16 cellular contexts compared by ENCODE assay signal in genomic region chr14:39203659-39204606, GRCh38. TPM values are rescaled to one million over a fixed set of nuclear protein-coding genes. Genes with fewer than 3 reads are reported as not detected.
DNase-seq lines count a peak whose midpoint lies in the region; ATAC-seq and TF ChIP-seq lines count a peak whose summit lies in the region.
"Had no signal": no experiment of that assay in that cellular context is flagged by ENCODE, and none has a peak within 500 bp of the region (broad histone marks: within the 10 kb centered on the region; RNA-seq: fewer than 3 reads in every experiment).

No MANE protein-coding gene starts in this region.

- no peak overlapping the region for H3K27ac ChIP-seq in GM23338 (ENCODE audit: low read depth)
- H3K27ac ChIP-seq: BLaER1 treated with 17β-estradiol and CSF1 and Interleukin-3, amounts not matched to agents 10 nM and 100 nM; heart right ventricle; SK-N-MC; VCaP had no signal

- peak; percentile 48 for ATAC-seq in GM23338
- ATAC-seq in GM19455 (IDR thresholded peaks at IDR 0.05; ENCODE audit: unreplicated experiment) = no peak
- ATAC-seq: heart right ventricle, sciatic nerve had no signal

- no peaks in the 10 kb centered on the region for H3K9me2 ChIP-seq in GM23338 (ENCODE audit: insufficient read depth)

- no peak overlapping the region for H3K4me3 ChIP-seq in GM23338
- H3K4me3 ChIP-seq: BLaER1 treated with 17β-estradiol and CSF1 and Interleukin-3, amounts not matched to agents 10 nM and 100 nM; heart right ventricle; SK-N-MC had no signal

- TF ChIP-seq CTCF in GM23338 (conservative IDR thresholded peaks at IDR 0.05; ENCODE audit: low read depth in 2 of 2) (no peak), nephron progenitor cell (IDR thresholded peaks at IDR 0.05) (no peak)

- H3K4me1 ChIP-seq in GM23338 (ENCODE audit: insufficient read depth) = no peaks in the 10 kb centered on the region
- H3K4me1 ChIP-seq: BLaER1 treated with 17β-estradiol and CSF1 and Interleukin-3, amounts not matched to agents 10 nM and 100 nM; heart right ventricle had no signal

- CTCF ChIA-PET in activated CD4-positive, alpha-beta T cell treated with anti-CD3 and anti-CD28 coated beads, Interleukin-2, amount 10 ng/mL, durations not matched to agents 7 days and 5 days (lab: Charles Lee) = interaction anchor here (1.0 to 2.9 kb wide), 4 partner anchors 11 to 26 kb away, joined by 3 to 7 read pairs (median 4); no protein-coding TSS in a partner anchor

- peaks cover 8% of the 10 kb centered on the region; the same call in 1 of the 3 replicates for H3K9me3 Mint-ChIP-seq in GM23338
- peaks cover 10% of the 10 kb centered on the region for H3K9me3 Mint-ChIP-seq in nephron progenitor cell
- peaks cover 14% of the 10 kb centered on the region for H3K9me3 Mint-ChIP-seq in activated T-helper 2 cell treated with anti-CD3 and anti-CD28 coated beads, Interferon-gamma antibody, Interleukin-2, Interleukin-4, amounts not matched to agents 10 μg/mL and 5 μg/mL and 100 μg/mL, durations not matched to agents 14 hours and 24 hours and 36 hours
- peaks cover 26% of the 10 kb centered on the region for H3K9me3 Mint-ChIP-seq in activated CD4-positive, alpha-beta T cell treated with anti-CD3 and anti-CD28 coated beads, Interleukin-2, amount 10 ng/mL, durations not matched to agents 7 days and 5 days
- H3K9me3 Mint-ChIP-seq: nephron had no signal

- no peaks in the 10 kb centered on the region for H3K27me3 ChIP-seq in GM23338 (ENCODE audit: insufficient read depth)
- H3K27me3 ChIP-seq: BLaER1 treated with 17β-estradiol and CSF1 and Interleukin-3, amounts not matched to agents 10 nM and 100 nM; heart right ventricle had no signal

- peak overlapping the region; percentile 93 for H2AFZ ChIP-seq in GM23338

- H3K27me3 Mint-ChIP-seq in GM23338 (ENCODE audit: insufficient read depth, low read depth, poor library complexity) (peaks cover 2% of the 10 kb centered on the region), nephron progenitor cell (ENCODE audit: low read depth, poor library complexity) (no peaks in the 10 kb centered on the region)
- H3K27me3 Mint-ChIP-seq in activated T-helper 2 cell treated with anti-CD3 and anti-CD28 coated beads, Interferon-gamma antibody, Interleukin-2, Interleukin-4, amounts not matched to agents 10 μg/mL and 5 μg/mL and 100 μg/mL, durations not matched to agents 14 hours and 24 hours and 36 hours (ENCODE audit: low read depth) = no peaks in the 10 kb centered on the region
- no peaks in the 10 kb centered on the region for H3K27me3 Mint-ChIP-seq in activated CD4-positive, alpha-beta T cell treated with anti-CD3 and anti-CD28 coated beads, Interleukin-2, amount 10 ng/mL, durations not matched to agents 7 days and 5 days
- H3K27me3 Mint-ChIP-seq: activated naive CD8-positive, alpha-beta T cell had no signal

- H3K36me3 Mint-ChIP-seq in GM23338 (ENCODE audit: low read depth) (peaks cover 2% of the 10 kb centered on the region; the same call in 1 of the 3 replicates), nephron progenitor cell (ENCODE audit: low read depth) (no peaks in the 10 kb centered on the region)
- no peaks in the 10 kb centered on the region for H3K36me3 Mint-ChIP-seq in activated T-helper 2 cell treated with anti-CD3 and anti-CD28 coated beads, Interferon-gamma antibody, Interleukin-2, Interleukin-4, amounts not matched to agents 10 μg/mL and 5 μg/mL and 100 μg/mL, durations not matched to agents 14 hours and 24 hours and 36 hours (ENCODE audit: low read depth)
- H3K36me3 Mint-ChIP-seq in activated CD4-positive, alpha-beta T cell treated with anti-CD3 and anti-CD28 coated beads, Interleukin-2, amount 10 ng/mL, durations not matched to agents 7 days and 5 days (ENCODE audit: low read depth) = peaks cover 25% of the 10 kb centered on the region
- H3K36me3 Mint-ChIP-seq: activated naive CD8-positive, alpha-beta T cell had no signal

- H3K4me2 ChIP-seq in GM23338 = 0 out of 2 replicates have a peak overlapping the region, but pooled peaks have one; percentile 32
- H3K4me2 ChIP-seq: BLaER1 treated with 17β-estradiol and CSF1 and Interleukin-3, amounts not matched to agents 10 nM and 100 nM had no signal

- no peaks in the 10 kb centered on the region for H3F3A ChIP-seq in GM23338 (replicated peaks; ENCODE audit: low read depth)

- H3K4me3 Mint-ChIP-seq in GM23338 (no peak overlapping the region), nephron progenitor cell (no peak overlapping the region)
- no peak overlapping the region for H3K4me3 Mint-ChIP-seq in activated T-helper 2 cell treated with anti-CD3 and anti-CD28 coated beads, Interferon-gamma antibody, Interleukin-2, Interleukin-4, amounts not matched to agents 10 μg/mL and 5 μg/mL and 100 μg/mL, durations not matched to agents 14 hours and 24 hours and 36 hours (ENCODE audit: low read depth)
- no peak overlapping the region for H3K4me3 Mint-ChIP-seq in activated CD4-positive, alpha-beta T cell treated with anti-CD3 and anti-CD28 coated beads, Interleukin-2, amount 10 ng/mL, durations not matched to agents 7 days and 5 days
- H3K4me3 Mint-ChIP-seq: activated naive CD8-positive, alpha-beta T cell; nephron had no signal

- no peak for DNase-seq in GM23338 (ENCODE audit: low spot score)
- peak; percentile 51 for DNase-seq in M059J (ENCODE audit: low read depth)
- DNase-seq in ecto neural progenitor cell (ENCODE audit: low spot score) = peak; percentile 53
- DNase-seq in nephron progenitor cell = no peak
- DNase-seq in activated T-helper 2 cell treated with anti-CD3 and anti-CD28 coated beads, Interferon-gamma antibody, Interleukin-2, Interleukin-4, amounts not matched to agents 10 μg/mL and 5 μg/mL and 100 μg/mL, durations not matched to agents 14 hours and 24 hours and 36 hours (ENCODE audit: low spot score) = no peak
- no peak for DNase-seq in activated CD4-positive, alpha-beta T cell treated with anti-CD3 and anti-CD28 coated beads, Interleukin-2, amount 10 ng/mL, durations not matched to agents 7 days and 5 days
- DNase-seq: activated CD8-positive, alpha-beta memory T cell treated with anti-CD3 and anti-CD28 coated beads, Interleukin-2, amount 50 U/mL, for 4 hours; heart right ventricle; stimulated activated CD4-positive, alpha-beta T cell treated with anti-CD3 and anti-CD28 coated beads, Interleukin-4, amount 100 ng/mL, for 24 hours had no signal

- peak overlapping the region; percentile 72 for H3K27ac Mint-ChIP-seq in GM23338
- peak overlapping the region; percentile 88 for H3K27ac Mint-ChIP-seq in nephron progenitor cell
- H3K27ac Mint-ChIP-seq in activated T-helper 2 cell treated with anti-CD3 and anti-CD28 coated beads, Interferon-gamma antibody, Interleukin-2, Interleukin-4, amounts not matched to agents 10 μg/mL and 5 μg/mL and 100 μg/mL, durations not matched to agents 14 hours and 24 hours and 36 hours = no peak overlapping the region
- H3K27ac Mint-ChIP-seq in activated CD4-positive, alpha-beta T cell treated with anti-CD3 and anti-CD28 coated beads, Interleukin-2, amount 10 ng/mL, durations not matched to agents 7 days and 5 days = no peak overlapping the region
- H3K27ac Mint-ChIP-seq: activated naive CD8-positive, alpha-beta T cell; nephron had no signal

- H3K4me1 Mint-ChIP-seq in GM23338 = peaks cover 18% of the 10 kb centered on the region
- peaks cover 11% of the 10 kb centered on the region for H3K4me1 Mint-ChIP-seq in nephron progenitor cell
- H3K4me1 Mint-ChIP-seq in activated T-helper 2 cell treated with anti-CD3 and anti-CD28 coated beads, Interferon-gamma antibody, Interleukin-2, Interleukin-4, amounts not matched to agents 10 μg/mL and 5 μg/mL and 100 μg/mL, durations not matched to agents 14 hours and 24 hours and 36 hours (ENCODE audit: low read depth) = peaks cover 23% of the 10 kb centered on the region
- peaks cover 42% of the 10 kb centered on the region for H3K4me1 Mint-ChIP-seq in activated CD4-positive, alpha-beta T cell treated with anti-CD3 and anti-CD28 coated beads, Interleukin-2, amount 10 ng/mL, durations not matched to agents 7 days and 5 days
- H3K4me1 Mint-ChIP-seq: nephron had no signal

- no peaks in the 10 kb centered on the region for H3K79me2 ChIP-seq in GM23338 (replicated peaks; ENCODE audit: insufficient read depth)

- no peaks in the 10 kb centered on the region for H4K20me1 ChIP-seq in GM23338 (replicated peaks; ENCODE audit: insufficient read depth)
- H4K20me1 ChIP-seq: BLaER1 treated with 17β-estradiol and CSF1 and Interleukin-3, amounts not matched to agents 10 nM and 100 nM had no signal

- POLR2A ChIA-PET in activated CD4-positive, alpha-beta T cell treated with anti-CD3 and anti-CD28 coated beads, Interleukin-2, amount 10 ng/mL, durations not matched to agents 7 days and 5 days (lab: Charles Lee) = no interaction called here

- no peaks in the 10 kb centered on the region for H3K36me3 ChIP-seq in GM23338 (ENCODE audit: insufficient read depth)
- H3K36me3 ChIP-seq: BLaER1 treated with 17β-estradiol and CSF1 and Interleukin-3, amounts not matched to agents 10 nM and 100 nM; heart right ventricle had no signal

- intact Hi-C loops in activated T-helper 2 cell treated with anti-CD3 and anti-CD28 coated beads, Interferon-gamma antibody, Interleukin-2, Interleukin-4, amounts not matched to agents 10 μg/mL and 5 μg/mL and 100 μg/mL, durations not matched to agents 14 hours and 24 hours and 36 hours (cut with micrococcal nuclease) = no loop called here

RNA-seq across cellular contexts. Expression of gene PNN, which starts 28.9 kb away (rescaled TPM):
- total RNA-seq in GM23338 (2014; rRNA removed; shearing (Covaris generic)) = 60.0 and 69.8 TPM in 2 replicates
- 275 and 325 TPM in 2 replicates for polyA plus RNA-seq in GM23338 (2016; fragmentation: Nextera tagmentation; extraction: Ambion mirVana)
- 20.2 and 23.6 TPM in 2 replicates for total RNA-seq in M059J (2014; rRNA removed; shearing (Covaris generic))
- 115 and 119 TPM in 2 replicates for total RNA-seq in activated T-helper 2 cell treated with anti-CD3 and anti-CD28 coated beads, Interferon-gamma antibody, Interleukin-2, Interleukin-4, amounts not matched to agents 10 μg/mL and 5 μg/mL and 100 μg/mL, durations not matched to agents 14 hours and 24 hours and 36 hours
- total RNA-seq in activated CD4-positive, alpha-beta T cell treated with anti-CD3 and anti-CD28 coated beads, Interleukin-2, amount 10 ng/mL, durations not matched to agents 7 days and 5 days = 10 to 100 TPM; 76.8 to 91.2 TPM

RNA-seq across cellular contexts. Expression of gene MIA2, which starts 29.8 kb away (rescaled TPM):
- 8.5 and 10.9 TPM in 2 replicates for total RNA-seq in GM23338 (2014; rRNA removed; shearing (Covaris generic))
- polyA plus RNA-seq in GM23338 (2016; fragmentation: Nextera tagmentation; extraction: Ambion mirVana) = 8.6 and 9.5 TPM in 2 replicates
- total RNA-seq in M059J (2014; rRNA removed; shearing (Covaris generic)) = 18.0 and 20.1 TPM in 2 replicates
- total RNA-seq in activated T-helper 2 cell treated with anti-CD3 and anti-CD28 coated beads, Interferon-gamma antibody, Interleukin-2, Interleukin-4, amounts not matched to agents 10 μg/mL and 5 μg/mL and 100 μg/mL, durations not matched to agents 14 hours and 24 hours and 36 hours = 17.0 and 17.5 TPM in 2 replicates
- total RNA-seq in activated CD4-positive, alpha-beta T cell treated with anti-CD3 and anti-CD28 coated beads, Interleukin-2, amount 10 ng/mL, durations not matched to agents 7 days and 5 days = 10 to 100 TPM; 25.5 to 28.2 TPM

RNA-seq across cellular contexts. Expression of gene TRAPPC6B, which starts 33.8 kb away (rescaled TPM):
- total RNA-seq in GM23338 (2014; rRNA removed; shearing (Covaris generic)) = 20.2 and 27.7 TPM in 2 replicates
- polyA plus RNA-seq in GM23338 (2016; fragmentation: Nextera tagmentation; extraction: Ambion mirVana) = 14.8 and 17.2 TPM in 2 replicates
- 28.7 and 34.5 TPM in 2 replicates for total RNA-seq in M059J (2014; rRNA removed; shearing (Covaris generic))
- total RNA-seq in activated T-helper 2 cell treated with anti-CD3 and anti-CD28 coated beads, Interferon-gamma antibody, Interleukin-2, Interleukin-4, amounts not matched to agents 10 μg/mL and 5 μg/mL and 100 μg/mL, durations not matched to agents 14 hours and 24 hours and 36 hours = 16.9 and 17.2 TPM in 2 replicates
- total RNA-seq in activated CD4-positive, alpha-beta T cell treated with anti-CD3 and anti-CD28 coated beads, Interleukin-2, amount 10 ng/mL, durations not matched to agents 7 days and 5 days = 10 to 100 TPM; 29.4 to 31.3 TPM

Comparison
In these comparisons a context has a peak if more than half of its experiments do, and no peak if none do; other contexts are left out.
1. DNase-seq: peak in M059J (single experiment) and ecto neural progenitor cell (single experiment); none in GM23338 (single experiment), nephron progenitor cell (single experiment), activated T-helper 2 cell treated with anti-CD3 and anti-CD28 coated beads, Interferon-gamma antibody, Interleukin-2, Interleukin-4, amounts not matched to agents 10 μg/mL and 5 μg/mL and 100 μg/mL, durations not matched to agents 14 hours and 24 hours and 36 hours (single experiment) and activated CD4-positive, alpha-beta T cell treated with anti-CD3 and anti-CD28 coated beads, Interleukin-2, amount 10 ng/mL, durations not matched to agents 7 days and 5 days (single experiment).
2. H3K27ac Mint-ChIP-seq: peak in GM23338 (single experiment) and nephron progenitor cell (single experiment); none in activated T-helper 2 cell treated with anti-CD3 and anti-CD28 coated beads, Interferon-gamma antibody, Interleukin-2, Interleukin-4, amounts not matched to agents 10 μg/mL and 5 μg/mL and 100 μg/mL, durations not matched to agents 14 hours and 24 hours and 36 hours (single experiment) and activated CD4-positive, alpha-beta T cell treated with anti-CD3 and anti-CD28 coated beads, Interleukin-2, amount 10 ng/mL, durations not matched to agents 7 days and 5 days (single experiment).